Comparison of ENCODE assay signal across 25 cellular contexts in genomic region chr11:10579700-10580099, GRCh38. TPM values are rescaled to one million over a fixed set of nuclear protein-coding genes. Genes with fewer than 3 reads are reported as not detected.
"Had no signal": no experiment of that assay in that cellular context is flagged by ENCODE, and none has a peak within 500 bp of the region (broad histone marks: within the 10 kb centered on the region; RNA-seq: fewer than 3 reads in every experiment).

No MANE protein-coding gene starts in this region.

- H3K27ac Mint-ChIP-seq: activated CD4-positive, alpha-beta T cell treated with anti-CD3 and anti-CD28 coated beads, Interleukin-2, amount 10 ng/mL, durations not matched to agents 7 days and 5 days; activated CD8-positive, alpha-beta memory T cell treated with anti-CD3 and anti-CD28 coated beads, Interleukin-2, amount 10 ng/mL, durations not matched to agents 7 days and 5 days; activated CD8-positive, alpha-beta T cell treated with anti-CD3 and anti-CD28 coated beads for 36 hours; activated naive CD8-positive, alpha-beta T cell; activated T-helper 2 cell treated with anti-CD3 and anti-CD28 coated beads, Interferon-gamma antibody, Interleukin-2, Interleukin-4, amounts not matched to agents 10 μg/mL and 5 μg/mL and 100 μg/mL, durations not matched to agents 14 hours and 24 hours and 36 hours; nephron; type B pancreatic cell had no signal

- H3K27ac ChIP-seq: breast epithelium, epithelial cell of prostate, foreskin keratinocyte, pancreas, VCaP had no signal

- H3K27me3 Mint-ChIP-seq: type B pancreatic cell had no signal

- H3K27me3 ChIP-seq: adrenal gland, breast epithelium, dorsolateral prefrontal cortex, foreskin keratinocyte, pancreas, stomach had no signal

- DNase-seq: activated CD4-positive, alpha-beta T cell treated with anti-CD3 and anti-CD28 coated beads, Interleukin-2, amount 10 ng/mL, durations not matched to agents 7 days and 5 days; activated CD4-positive, CD25-positive, alpha-beta regulatory T cell treated with anti-CD3 and anti-CD28 coated beads, Interleukin-2, amount 50 U/mL, for 72 hours; activated CD8-positive, alpha-beta memory T cell treated with anti-CD3 and anti-CD28 coated beads, Interleukin-2, amount 10 ng/mL, durations not matched to agents 7 days and 5 days; activated CD8-positive, alpha-beta T cell treated with anti-CD3 and anti-CD28 coated beads for 36 hours; activated naive CD4-positive, alpha-beta T cell; adrenal gland; dorsolateral prefrontal cortex; foreskin keratinocyte; kidney; midbrain; pancreas; right cardiac atrium; stimulated activated CD4-positive, alpha-beta T cell treated with anti-CD3 and anti-CD28 coated beads, Interleukin-1b, Interleukin-23, amount 100 ng/mL, for 48 hours; stomach had no signal

- H3K36me3 ChIP-seq: breast epithelium, pancreas had no signal

- H3K9me3 Mint-ChIP-seq: activated CD4-positive, alpha-beta T cell treated with anti-CD3 and anti-CD28 coated beads, Interleukin-2, amount 10 ng/mL, durations not matched to agents 7 days and 5 days; activated CD8-positive, alpha-beta T cell treated with anti-CD3 and anti-CD28 coated beads for 36 hours; activated T-helper 2 cell treated with anti-CD3 and anti-CD28 coated beads, Interferon-gamma antibody, Interleukin-2, Interleukin-4, amounts not matched to agents 10 μg/mL and 5 μg/mL and 100 μg/mL, durations not matched to agents 14 hours and 24 hours and 36 hours; central memory CD8-positive, alpha-beta T cell; nephron; type B pancreatic cell had no signal

- H3K4me1 ChIP-seq: breast epithelium had no signal

- H3K4me3 Mint-ChIP-seq: activated CD4-positive, alpha-beta T cell treated with anti-CD3 and anti-CD28 coated beads, Interleukin-2, amount 10 ng/mL, durations not matched to agents 7 days and 5 days; activated CD8-positive, alpha-beta memory T cell treated with anti-CD3 and anti-CD28 coated beads, Interleukin-2, amount 10 ng/mL, durations not matched to agents 7 days and 5 days; activated CD8-positive, alpha-beta T cell treated with anti-CD3 and anti-CD28 coated beads for 36 hours; activated naive CD8-positive, alpha-beta T cell; central memory CD8-positive, alpha-beta T cell; nephron; type B pancreatic cell had no signal

- H3K4me1 Mint-ChIP-seq: central memory CD8-positive, alpha-beta T cell had no signal

- H3K9me3 ChIP-seq: adrenal gland, breast epithelium, pancreas, stomach had no signal

- H3K4me3 ChIP-seq: adrenal gland, breast epithelium, dorsolateral prefrontal cortex, lung, pancreas, stomach had no signal

- ATAC-seq: activated CD8-positive, alpha-beta memory T cell treated with anti-CD3 and anti-CD28 coated beads, Interleukin-2, amount 10 ng/mL, durations not matched to agents 7 days and 5 days; activated CD8-positive, alpha-beta T cell treated with anti-CD3 and anti-CD28 coated beads for 36 hours; foreskin keratinocyte; pancreas; right cardiac atrium; SK-N-SH treated with all-trans-retinoic acid at 6 μM for 48 hours had no signal

RNA-seq across cellular contexts. Expression of gene LYVE1, which starts 11.2 kb away (rescaled TPM):
- total RNA-seq: activated CD4-positive, alpha-beta T cell treated with anti-CD3 and anti-CD28 coated beads, Interleukin-2, amount 10 ng/mL, durations not matched to agents 7 days and 5 days; activated CD8-positive, alpha-beta memory T cell treated with anti-CD3 and anti-CD28 coated beads, Interleukin-2, amount 10 ng/mL, durations not matched to agents 7 days and 5 days; activated CD8-positive, alpha-beta T cell treated with anti-CD3 and anti-CD28 coated beads for 36 hours; activated T-helper 2 cell treated with anti-CD3 and anti-CD28 coated beads, Interferon-gamma antibody, Interleukin-2, Interleukin-4, amounts not matched to agents 10 μg/mL and 5 μg/mL and 100 μg/mL, durations not matched to agents 14 hours and 24 hours and 36 hours; foreskin keratinocyte; T-helper 2 cell treated with Interferon-gamma antibody and Interleukin-4, amounts not matched to agents 100 ng/mL and 5 ng/mL, for 36 hours had no signal
- polyA plus RNA-seq: foreskin keratinocyte had no signal
